In the genomic region with DNA sequence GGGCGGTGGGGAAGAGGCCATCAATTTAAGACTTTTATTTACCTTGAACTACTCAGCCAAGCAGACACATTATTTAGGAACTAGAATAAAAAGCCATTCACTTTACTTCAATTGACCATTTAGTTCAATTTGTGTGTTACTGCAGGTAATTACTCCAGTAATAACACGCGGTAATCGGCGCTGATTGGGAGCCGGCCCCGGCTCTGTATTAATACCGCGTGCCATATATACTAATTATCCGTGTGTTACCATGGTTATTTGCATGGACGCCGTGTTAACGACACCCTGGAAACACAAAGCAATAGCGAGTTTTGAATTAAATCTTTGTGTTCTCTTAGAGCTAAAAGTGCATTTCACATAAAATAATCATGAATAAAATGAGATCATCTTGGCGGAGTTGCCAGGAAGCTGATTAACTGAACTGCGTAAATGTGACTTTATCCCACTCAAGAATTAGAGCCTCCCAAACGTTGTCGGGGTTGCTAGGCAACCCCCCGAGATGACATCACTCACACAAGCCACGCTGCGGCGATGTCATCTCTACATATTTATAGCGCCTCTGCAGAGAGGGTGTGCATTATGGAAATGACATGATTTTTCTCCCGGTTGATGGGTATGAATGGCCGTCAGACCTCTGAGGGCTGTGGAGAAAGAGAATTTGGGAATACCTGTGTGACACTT, we compare ENCODE assay signal across 13 cellular contexts. TPM values are rescaled to one million over a fixed set of nuclear protein-coding genes. Genes with fewer than 3 reads are reported as not detected.
DNase-seq lines count a peak whose midpoint lies in the region; ATAC-seq, FAIRE-seq and TF ChIP-seq lines count a peak whose summit lies in the region.
"Had no signal": no experiment of that assay in that cellular context is flagged by ENCODE, and none has a peak within 500 bp of the region (broad histone marks: within the 10 kb centered on the region; RNA-seq: fewer than 3 reads in every experiment).

No MANE protein-coding gene starts in this region.

- H3K27ac Mint-ChIP-seq in astrocyte (ENCODE audit: unreplicated experiment): no peak overlapping the region
- H3K27ac Mint-ChIP-seq in natural killer cell: no peak overlapping the region
- H3K27ac Mint-ChIP-seq: activated T-helper 1 cell treated with anti-CD3 and anti-CD28 coated beads, Interleukin-12 subunit alpha, Interleukin-12 subunit beta, Interleukin-2, Interleukin-4 antibody, amounts not matched to agents 30 ng/mL and 10 ng/mL and 1 ng/mL, durations not matched to agents 14 hours and 24 hours and 36 hours had no signal

- DNase-seq in DMS53 (lab: John Stamatoyannopoulos, UW): peak; percentile 61
- no peak for DNase-seq in DMS53 treated with DMSO at 0.1 percent for 48 hours (lab: John Stamatoyannopoulos, UW; ENCODE audit: unreplicated experiment)
- peak; percentile 83 for DNase-seq in astrocyte (ENCODE audit: low read depth)
- peak; percentile 8 for DNase-seq in kidney tubule cell (ENCODE audit: low spot score)
- peak; percentile 69 to 71 for DNase-seq in tibial nerve (ENCODE audit: low spot score in 2 of 2)
- DNase-seq in HPDE6-E6E7 (ENCODE audit: extremely low spot score): no peak
- DNase-seq in HuH-7 (ENCODE audit: low spot score): no peak
- DNase-seq in natural killer cell: no peak
- DNase-seq: NCI-H187 treated with DMSO at 0.1 percent for 48 hours had no signal

- H3K36me3 ChIP-seq in astrocyte (ENCODE audit: insufficient read depth, low read length) (no peaks in the 10 kb centered on the region), tibial nerve (no peaks in the 10 kb centered on the region)
- H3K36me3 ChIP-seq: suprapubic skin had no signal

- H3K27me3 Mint-ChIP-seq in astrocyte (ENCODE audit: low read depth, unreplicated experiment): peaks cover 9% of the 10 kb centered on the region
- H3K27me3 Mint-ChIP-seq in natural killer cell (ENCODE audit: low read depth in 2 of 2): peaks cover 0 to 15% of the 10 kb centered on the region in 2 donors

- H3K27ac ChIP-seq in astrocyte (ENCODE audit: low read depth, low read length) (peak overlapping the region; percentile 74), tibial nerve (peak overlapping the region; percentile 23 to 87 (median 52))
- H3K27ac ChIP-seq: 22Rv1, suprapubic skin had no signal

- H3K4me1 ChIP-seq in astrocyte (ENCODE audit: insufficient read depth, low read length) (peaks cover 17% of the 10 kb centered on the region), tibial nerve (peaks cover 0 to 27% (median 12%) of the 10 kb centered on the region in 4 donors)

- ATAC-seq in natural killer cell: no peak

- H3K79me2 ChIP-seq in astrocyte (ENCODE audit: insufficient read depth, low read length): no peaks in the 10 kb centered on the region

- H3K9me3 ChIP-seq in astrocyte (ENCODE audit: insufficient read depth, low read depth, low read length) (peaks cover 5% of the 10 kb centered on the region), tibial nerve (peaks cover 0 to 30% (median 2%) of the 10 kb centered on the region in 4 donors)
- H3K9me3 ChIP-seq: suprapubic skin had no signal

- H3K4me2 ChIP-seq in astrocyte (ENCODE audit: low read length): peak overlapping the region; percentile 71

- H4K20me1 ChIP-seq in astrocyte (ENCODE audit: insufficient read depth, low read length): no peaks in the 10 kb centered on the region

- H2AFZ ChIP-seq in astrocyte (ENCODE audit: low read depth, low read length): no peak overlapping the region

- H3K27me3 ChIP-seq in astrocyte (ENCODE audit: insufficient read depth, low read length): no peaks in the 10 kb centered on the region
- no peaks in the 10 kb centered on the region for H3K27me3 ChIP-seq in tibial nerve
- H3K27me3 ChIP-seq: suprapubic skin had no signal

- no peak for TF ChIP-seq POLR2A in tibial nerve (IDR thresholded peaks at IDR 0.05)

- no peaks in the 10 kb centered on the region for H3K9me3 Mint-ChIP-seq in astrocyte (ENCODE audit: unreplicated experiment)
- peaks cover 0 to 2% of the 10 kb centered on the region in 2 donors for H3K9me3 Mint-ChIP-seq in natural killer cell
- H3K9me3 Mint-ChIP-seq: activated T-helper 1 cell treated with anti-CD3 and anti-CD28 coated beads, Interleukin-12 subunit alpha, Interleukin-12 subunit beta, Interleukin-2, Interleukin-4 antibody, amounts not matched to agents 30 ng/mL and 10 ng/mL and 1 ng/mL, durations not matched to agents 14 hours and 24 hours and 36 hours had no signal

- no peak overlapping the region for H3K4me3 Mint-ChIP-seq in astrocyte (ENCODE audit: unreplicated experiment)
- no peak overlapping the region for H3K4me3 Mint-ChIP-seq in natural killer cell
- H3K4me3 Mint-ChIP-seq: activated T-helper 1 cell treated with anti-CD3 and anti-CD28 coated beads, Interleukin-12 subunit alpha, Interleukin-12 subunit beta, Interleukin-2, Interleukin-4 antibody, amounts not matched to agents 30 ng/mL and 10 ng/mL and 1 ng/mL, durations not matched to agents 14 hours and 24 hours and 36 hours had no signal

- intact Hi-C loops in natural killer cell (cut with micrococcal nuclease): no loop called here

- H3K4me3 ChIP-seq in astrocyte (ENCODE audit: insufficient read depth, low read depth, low read length): peak overlapping the region; percentile 24
- H3K4me3 ChIP-seq in tibial nerve: no peak overlapping the region
- H3K4me3 ChIP-seq: suprapubic skin had no signal

- peak overlapping the region; percentile 66 for H3K9ac ChIP-seq in astrocyte (ENCODE audit: low read length)

- peak in 1 of 2 donors; percentile 51 for TF ChIP-seq EP300 in tibial nerve (IDR thresholded peaks at IDR 0.05)

- H3K4me1 Mint-ChIP-seq in astrocyte (ENCODE audit: low read depth, unreplicated experiment) (peaks cover 7% of the 10 kb centered on the region), natural killer cell (no peaks in the 10 kb centered on the region)

- TF ChIP-seq CTCF in astrocyte (IDR thresholded peaks at IDR 0.05; ENCODE audit: insufficient read depth, low read depth, low read length) (no peak), tibial nerve (IDR thresholded peaks at IDR 0.05) (no peak), natural killer cell (IDR thresholded peaks at IDR 0.05) (no peak)

- WGBS in tibial nerve, 2 donors: 35 to 37% methylated on average over 25 of the region's 25 CpGs

- FAIRE-seq in astrocyte (lab: Jason Lieb, UNC): no peak

- H3K36me3 Mint-ChIP-seq in astrocyte (ENCODE audit: low read depth, unreplicated experiment) (no peaks in the 10 kb centered on the region), natural killer cell (no peaks in the 10 kb centered on the region)

RNA-seq across cellular contexts. Expression of a gene that starts 41.4 kb away (rescaled TPM):
- total RNA-seq in astrocyte (31.8 and 59.4 TPM in 2 replicates), tibial nerve (not detected), natural killer cell (10 to 100 TPM; 26.2 to 30.8 (median 30.2) TPM)
- total RNA-seq: mononuclear cell, suprapubic skin had no signal

Comparison
In these comparisons a context has a peak if more than half of its experiments do, and no peak if none do; other contexts are left out.
1. DNase-seq: peak in DMS53 (single experiment), astrocyte (single experiment), kidney tubule cell (single experiment) and tibial nerve (2 of 2); none in DMS53 treated with DMSO at 0.1 percent for 48 hours (single experiment), HPDE6-E6E7 (single experiment), HuH-7 (single experiment) and natural killer cell (single experiment).
2. RNA of a gene that starts 41.4 kb away (total RNA-seq): 31.8 to 59.4 TPM in astrocyte and 26.2 to 30.8 TPM in natural killer cell; not detected in tibial nerve; every median in the first group is over 10 times any median in the second.